In genomic region chr3:71961891-71962290, GRCh38 we compare ENCODE assay signal across 28 cellular contexts.
"Had no signal": no experiment of that assay in that cellular context is flagged by ENCODE, and none has a peak within 500 bp of the region (broad histone marks: within the 10 kb centered on the region; RNA-seq: fewer than 3 reads in every experiment).

No MANE protein-coding gene starts in this region.

- H3K4me3 ChIP-seq: colonic mucosa, coronary artery, dorsolateral prefrontal cortex, esophagus muscularis mucosa, esophagus squamous epithelium, gastrocnemius medialis, gastroesophageal sphincter, heart left ventricle, heart right ventricle had no signal

- H3K9me3 Mint-ChIP-seq: dendritic cell treated with granulocyte-macrophage colony-stimulating factor and Interleukin-4, amounts not matched to agents 40 ng/mL and 50 ng/mL, for 4 days; effector memory CD8-positive, alpha-beta T cell had no signal

- H3K4me1 ChIP-seq: colonic mucosa, esophagus muscularis mucosa, esophagus squamous epithelium, foreskin keratinocyte, gastrocnemius medialis, gastroesophageal sphincter, heart left ventricle, heart right ventricle had no signal

- H3K27ac Mint-ChIP-seq: dendritic cell treated with granulocyte-macrophage colony-stimulating factor and Interleukin-4, amounts not matched to agents 40 ng/mL and 50 ng/mL, for 4 days; effector memory CD8-positive, alpha-beta T cell; endodermal cell had no signal

- H3K4me3 Mint-ChIP-seq: dendritic cell treated with granulocyte-macrophage colony-stimulating factor and Interleukin-4, amounts not matched to agents 40 ng/mL and 50 ng/mL, for 4 days; effector memory CD8-positive, alpha-beta T cell; endodermal cell had no signal

- H3K27ac ChIP-seq: colonic mucosa, coronary artery, dorsolateral prefrontal cortex, epithelial cell of prostate, esophagus muscularis mucosa, esophagus squamous epithelium, foreskin keratinocyte, gastrocnemius medialis, gastroesophageal sphincter, heart left ventricle, heart right ventricle had no signal

- FAIRE-seq: colon, endometrium, endothelial cell of umbilical vein, frontal cortex had no signal

- DNase-seq: colonic mucosa; cortex of kidney; dermis blood vessel endothelial cell; effector CD4-positive, alpha-beta T cell; effector CD8-positive, alpha-beta T cell; effector memory CD4-positive, alpha-beta T cell; effector memory CD8-positive, alpha-beta T cell; endodermal cell; erythroblast; esophagus squamous epithelium; foreskin fibroblast; foreskin keratinocyte; foreskin melanocyte; gastrocnemius medialis; glutamatergic neuron; head of caudate nucleus; heart left ventricle; heart right ventricle had no signal

- H3K27me3 ChIP-seq: colonic mucosa, esophagus muscularis mucosa, gastrocnemius medialis, heart left ventricle had no signal

- H3K36me3 ChIP-seq: colonic mucosa, esophagus muscularis mucosa, esophagus squamous epithelium, gastrocnemius medialis, gastroesophageal sphincter, heart left ventricle, heart right ventricle had no signal

- H3K9me3 ChIP-seq: colonic mucosa, esophagus muscularis mucosa, esophagus squamous epithelium, gastrocnemius medialis, gastroesophageal sphincter, heart left ventricle, heart right ventricle had no signal
